ENCODE assay signal across 8 cellular contexts in the genomic region with DNA sequence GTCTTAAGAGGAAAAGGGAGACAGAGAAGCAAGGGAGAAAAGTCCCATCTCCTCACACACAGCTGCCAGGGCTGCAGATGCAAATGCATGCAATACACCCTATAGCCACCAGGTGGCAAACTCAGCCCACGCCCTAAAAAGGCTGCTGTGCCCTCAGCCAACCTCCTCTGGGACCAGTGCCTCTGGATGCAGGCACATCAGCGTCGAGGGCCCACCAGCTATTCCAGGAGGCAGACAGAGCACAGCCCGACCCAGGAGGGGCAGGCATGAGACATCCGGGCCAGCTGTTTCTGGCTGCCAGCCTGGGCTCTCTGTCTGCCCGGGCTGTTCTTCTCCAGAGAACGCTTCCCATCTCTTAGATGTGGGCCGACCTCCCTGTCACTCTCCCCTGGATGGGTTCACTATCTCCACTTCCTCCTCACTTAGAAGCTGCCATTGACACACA. TPM values are rescaled to one million over a fixed set of nuclear protein-coding genes. Genes with fewer than 3 reads are reported as not detected.
A peak's percentile ranks its signal among the peaks of the same experiment; 100 is the strongest.
DNase-seq lines count a peak whose midpoint lies in the region; ATAC-seq, FAIRE-seq and TF ChIP-seq lines count a peak whose summit lies in the region.

No MANE protein-coding gene starts in this region.

- no peak for ATAC-seq in GM18502 (IDR thresholded peaks at IDR 0.05; ENCODE audit: poor library complexity, unreplicated experiment)

- H2AFZ ChIP-seq in OCI-LY3 (ENCODE audit: low read depth, low read length), result no peak overlapping the region

- TF ChIP-seq CTCF in D721Med (IDR thresholded peaks at IDR 0.05; ENCODE audit: insufficient read depth, missing control alignments) (peak; percentile 96), OCI-LY3 (IDR thresholded peaks at IDR 0.05; ENCODE audit: low read depth, low read length) (peak; percentile 96), epithelial cell of proximal tubule (conservative IDR thresholded peaks at IDR 0.05; ENCODE audit: low read depth, low read length) (peak; percentile 96)

- no peaks in the 10 kb centered on the region for H3K9me3 ChIP-seq in OCI-LY3 (ENCODE audit: insufficient read depth, low read length)
- H3K9me3 ChIP-seq in mucosa of rectum (ENCODE audit: control insufficient read depth in 2 of 2, low read length in 2 of 2), result no peaks in the 10 kb centered on the region

- H3K79me2 ChIP-seq in OCI-LY3 (ENCODE audit: low read length), result no peaks in the 10 kb centered on the region

- H3K4me3 ChIP-seq in OCI-LY3 (ENCODE audit: low read length) (no peak overlapping the region), epithelial cell of proximal tubule (ENCODE audit: low read depth, low read length) (no peak overlapping the region), mucosa of rectum (ENCODE audit: low read length in 2 of 2) (no peak overlapping the region)

- DNase-seq in D721Med (ENCODE audit: insufficient read length, low spot score), result peak; percentile 90
- peak; percentile 51 for DNase-seq in HS-27A (ENCODE audit: low read depth)
- DNase-seq in activated T-cell treated with anti-CD3 and anti-CD28 coated beads for 1 hour (ENCODE audit: low read depth), result peak; percentile 70
- DNase-seq in epithelial cell of proximal tubule (ENCODE audit: low read depth), result peak; percentile 7
- peak; percentile 59 for DNase-seq in stimulated activated CD8-positive, alpha-beta memory T cell treated with anti-CD3 and anti-CD28 coated beads, Interleukin-4, amount 100 ng/mL, for 24 hours (ENCODE audit: low read depth)

- H3K27ac ChIP-seq in OCI-LY3 (ENCODE audit: low read length) (no peak overlapping the region), mucosa of rectum (ENCODE audit: low read depth in 2 of 2, low read length in 2 of 2) (peak overlapping the region; percentile 9 to 56)

- H3K27me3 ChIP-seq in OCI-LY3 (ENCODE audit: low read depth, low read length) (peaks cover 10% of the 10 kb centered on the region; the same call in 1 of the 2 replicates), mucosa of rectum (ENCODE audit: control insufficient read depth in 2 of 2, insufficient read depth in 2 of 2, low read length in 2 of 2) (no peaks in the 10 kb centered on the region)

- peak; percentile 11 for FAIRE-seq in D721Med (lab: Jason Lieb, UNC)

- H4K20me1 ChIP-seq in OCI-LY3 (ENCODE audit: insufficient read depth, low read length), result no peaks in the 10 kb centered on the region

- H3K36me3 ChIP-seq in OCI-LY3 (replicated peaks; ENCODE audit: low read depth, low read length), result no peaks in the 10 kb centered on the region
- peaks cover 56 to 58% of the 10 kb centered on the region in 2 donors for H3K36me3 ChIP-seq in mucosa of rectum (ENCODE audit: control insufficient read depth in 2 of 2, insufficient read depth in 2 of 2, low read length in 2 of 2)

- H3K9ac ChIP-seq in OCI-LY3 (ENCODE audit: low read length) (no peak overlapping the region), mucosa of rectum (ENCODE audit: low read depth in 1 of 2, low read length in 2 of 2) (no peak overlapping the region)

- H3K4me2 ChIP-seq in OCI-LY3 (ENCODE audit: low read length), result no peak overlapping the region

- H3K4me1 ChIP-seq in OCI-LY3 (ENCODE audit: low read length), result no peaks in the 10 kb centered on the region
- H3K4me1 ChIP-seq in mucosa of rectum (ENCODE audit: control insufficient read depth in 2 of 2, insufficient read depth in 2 of 2, low read length in 2 of 2), result peaks cover 12% of the 10 kb centered on the region in 2 donors

RNA-seq across cellular contexts. Expression of gene TPBGL, which starts 39.7 kb away (rescaled TPM):
- not detected in 2 replicates for total RNA-seq in epithelial cell of proximal tubule

Comparison
In these comparisons a context has a peak if more than half of its experiments do, and no peak if none do; other contexts are left out.
1. DNase-seq: peak in every context shown above with its lines; median percentile 90 in D721Med; 70 in activated T-cell treated with anti-CD3 and anti-CD28 coated beads for 1 hour; 59 in stimulated activated CD8-positive, alpha-beta memory T cell treated with anti-CD3 and anti-CD28 coated beads, Interleukin-4, amount 100 ng/mL, for 24 hours; 51 in HS-27A; 7 in epithelial cell of proximal tubule.